Comparison of ENCODE assay signal across 8 cellular contexts in genomic region chr10:21524526-21525366, GRCh38. TPM values are rescaled to one million over a fixed set of nuclear protein-coding genes. Genes with fewer than 3 reads are reported as not detected.
DNase-seq lines count a peak whose midpoint lies in the region; ATAC-seq, FAIRE-seq and TF ChIP-seq lines count a peak whose summit lies in the region.

No MANE protein-coding gene starts in this region.

- POLR2A ChIA-PET in A549 (lab: Yijun Ruan, JAX): interaction anchor here (0.6 to 3.2 kb wide), 8 partner anchors 8 to 246 kb away, joined by 3 to 85 read pairs (median 6); no protein-coding TSS in a partner anchor

- 31% methylated on average over 22 of the region's 23 CpGs for WGBS in A549 (ENCODE audit: missing lambda C conversion rate)

- no peaks in the 10 kb centered on the region for H3K36me3 Mint-ChIP-seq in osteocyte (ENCODE audit: unreplicated experiment)

- H4K20me1 ChIP-seq in SU-DHL-6 (ENCODE audit: low read depth, low read length): no peaks in the 10 kb centered on the region

- H3K79me2 ChIP-seq in SU-DHL-6 (ENCODE audit: insufficient read depth, low read length): no peaks in the 10 kb centered on the region

- H3K4me3 ChIP-seq in A549: peak overlapping the region; percentile 60
- peak overlapping the region; percentile 77 for H3K4me3 ChIP-seq in GM12864 (ENCODE audit: low read depth, low read length)
- no peak overlapping the region for H3K4me3 ChIP-seq in SU-DHL-6 (ENCODE audit: insufficient read depth, low read length, poor library complexity, severe bottlenecking)
- peak overlapping the region; percentile 76 for H3K4me3 ChIP-seq in fibroblast of mammary gland (ENCODE audit: control insufficient read depth, low read depth, low read length)

- peaks cover 56% of the 10 kb centered on the region for H3K4me1 Mint-ChIP-seq in osteocyte (ENCODE audit: unreplicated experiment)

- H3K9me3 ChIP-seq in A549: no peaks in the 10 kb centered on the region
- H3K9me3 ChIP-seq in SU-DHL-6 (ENCODE audit: insufficient read depth, low read length): no peaks in the 10 kb centered on the region

- TF ChIP-seq CTCF in A549 (IDR thresholded peaks at IDR 0.05) (no peak), GM12864 (IDR thresholded peaks at IDR 0.05; ENCODE audit: low read depth, low read length, missing control alignments) (no peak), SU-DHL-6 (IDR thresholded peaks at IDR 0.05; ENCODE audit: insufficient read depth, low read length, poor library complexity, severe bottlenecking) (no peak), fibroblast of mammary gland (conservative IDR thresholded peaks at IDR 0.05; ENCODE audit: control insufficient read depth, insufficient read depth, low read depth, low read length) (no peak), osteocyte (IDR thresholded peaks at IDR 0.05) (no peak)

- H2AFZ ChIP-seq in SU-DHL-6 (ENCODE audit: low read depth, low read length, severe bottlenecking): peak overlapping the region; percentile 99

- peak overlapping the region; percentile 83 for H3K4me2 ChIP-seq in A549
- H3K4me2 ChIP-seq in SU-DHL-6 (ENCODE audit: low read depth, low read length, poor library complexity, severe bottlenecking): peak overlapping the region; percentile 96

- H3K27me3 Mint-ChIP-seq in osteocyte (ENCODE audit: unreplicated experiment): no peaks in the 10 kb centered on the region

- H3K9ac ChIP-seq in SU-DHL-6 (ENCODE audit: low read length): no peak overlapping the region; the same call in 1 of the 2 replicates

- ATAC-seq in A549: no peak
- no peak for ATAC-seq in GM19035 (IDR thresholded peaks at IDR 0.05; ENCODE audit: unreplicated experiment)
- no peak for ATAC-seq in GM21737 (IDR thresholded peaks at IDR 0.05; ENCODE audit: unreplicated experiment)
- no peak for ATAC-seq in GM18909 (IDR thresholded peaks at IDR 0.05; ENCODE audit: poor library complexity, unreplicated experiment)

- TF ChIP-seq POLR2A in A549 (IDR thresholded peaks at IDR 0.05; ENCODE audit: low read length): no peak

- peaks cover 32% of the 10 kb centered on the region for H3K4me1 ChIP-seq in A549

- H3K9me3 Mint-ChIP-seq in osteocyte (ENCODE audit: unreplicated experiment): no peaks in the 10 kb centered on the region

- CTCF ChIA-PET in A549 (lab: Yijun Ruan, JAX): interaction anchor here (1.1 to 2.1 kb wide), 6 partner anchors 11 to 246 kb away, joined by 4 to 13 read pairs (median 6); no protein-coding TSS in a partner anchor

- peaks cover 45% of the 10 kb centered on the region for H3F3A ChIP-seq in SU-DHL-6 (ENCODE audit: insufficient read depth)

- peak in 1 of 2 experiments; percentile 53 for DNase-seq in A549 (ENCODE audit: low read depth in 1 of 2, low spot score in 1 of 2)
- DNase-seq in GM12864 (ENCODE audit: low read depth): no peak
- DNase-seq in fibroblast of mammary gland (ENCODE audit: low read depth): peak; percentile 57
- no peak for DNase-seq in osteocyte (ENCODE audit: extremely low spot score, unreplicated experiment)

- TF ChIP-seq EP300 in A549 (IDR thresholded peaks at IDR 0.05): no peak

- H3K27me3 ChIP-seq in SU-DHL-6 (ENCODE audit: low read length): no peaks in the 10 kb centered on the region

- no peaks in the 10 kb centered on the region for H3K36me3 ChIP-seq in SU-DHL-6 (ENCODE audit: low read length)

- peak overlapping the region; percentile 96 for H3K27ac Mint-ChIP-seq in osteocyte (ENCODE audit: unreplicated experiment)

- H3K27ac ChIP-seq in A549 (peak overlapping the region; percentile 94 to 99), SU-DHL-6 (ENCODE audit: low read depth, low read length) (no peak overlapping the region)

- no peaks in the 10 kb centered on the region for H3K9me2 ChIP-seq in SU-DHL-6 (replicated peaks; ENCODE audit: insufficient read depth, low read length)

- H3K4me3 Mint-ChIP-seq in osteocyte (ENCODE audit: unreplicated experiment): peak overlapping the region; percentile 80

- FAIRE-seq in A549 (lab: Jason Lieb, UNC): no peak

- no peak for TF ChIP-seq RAD21 in A549 (conservative IDR thresholded peaks at IDR 0.05 in 1 of 2, IDR thresholded peaks at IDR 0.05 in 1 of 2)

TF ChIP-seq in A549, 52 proteins besides CTCF, POLR2A, EP300 and RAD21:
- no peak for TF ChIP-seq NR3C1 (IDR thresholded peaks at IDR 0.05)
- TF ChIP-seq JUNB (IDR thresholded peaks at IDR 0.05): no peak
- TF ChIP-seq PBX3 (IDR thresholded peaks at IDR 0.05): no peak
- TF ChIP-seq CEBPB (IDR thresholded peaks at IDR 0.05): peak; percentile 55 to 74; a peak in 3 of 4 replicates
- TF ChIP-seq MAX (IDR thresholded peaks at IDR 0.05): 0 out of 2 replicates have a peak, but pooled peaks have one; percentile 8
- no peak for TF ChIP-seq EHMT2 (IDR thresholded peaks at IDR 0.05; ENCODE audit: low read depth)

RNA-seq across cellular contexts. Expression of gene SKIDA1, which starts 0.7 kb away (rescaled TPM):
- polyA plus RNA-seq in A549 (2011; rRNA removed) (0.87 and 1.0 TPM in 2 replicates), A549 (2017; fragmentation: RNase III; extraction: RNeasy Plus Mini Kit Qiagen cat#74134 plus additional on column Dnase treatment) (3.5 to 4.2 TPM (median 4.1 TPM) in 3 replicates)
- polyA plus RNA-seq in A549 (2012; cell fraction: cytosol; rRNA removed): 0.54 and 0.60 TPM in 2 replicates
- 0.48 and 0.60 TPM in 2 replicates for polyA plus RNA-seq in A549 (2012; cell fraction: nucleus; rRNA removed)
- 1.2 and 1.4 TPM in 2 replicates for polyA minus RNA-seq in A549 (2011; rRNA and poly(A)+ RNA removed)
- total RNA-seq in osteocyte: 4.3 and 4.9 TPM in 2 replicates

RNA-seq across cellular contexts. Expression of gene MLLT10, which starts 9.3 kb away (rescaled TPM):
- polyA plus RNA-seq in A549 (2011; rRNA removed) (54.1 and 55.5 TPM in 2 replicates), A549 (2017; fragmentation: RNase III; extraction: RNeasy Plus Mini Kit Qiagen cat#74134 plus additional on column Dnase treatment) (35.3 to 41.7 TPM (median 38.9 TPM) in 3 replicates)
- polyA plus RNA-seq in A549 (2012; cell fraction: cytosol; rRNA removed): 28.8 and 31.8 TPM in 2 replicates
- polyA plus RNA-seq in A549 (2012; cell fraction: nucleus; rRNA removed): 26.3 and 38.8 TPM in 2 replicates
- 65.1 and 116 TPM in 2 replicates for polyA minus RNA-seq in A549 (2011; rRNA and poly(A)+ RNA removed)
- 43.9 and 56.5 TPM in 2 replicates for total RNA-seq in osteocyte
